Comparison of ENCODE assay signal across 8 cellular contexts in genomic region chr2:58240938-58241755, GRCh38. TPM values are rescaled to one million over a fixed set of nuclear protein-coding genes. Genes with fewer than 3 reads are reported as not detected.
DNase-seq lines count a peak whose midpoint lies in the region; ATAC-seq and TF ChIP-seq lines count a peak whose summit lies in the region.

Gene FANCL (minus strand): TSS chr2:58241325. CDS start chr2:58241313, 12 bp downstream.

- H3K9me2 ChIP-seq in SU-DHL-6 (replicated peaks; ENCODE audit: insufficient read depth, low read length) = no peaks in the 10 kb centered on the region

- peak within 1 kb of the TSS; percentile 96 for H2AFZ ChIP-seq in SU-DHL-6 (ENCODE audit: low read depth, low read length, severe bottlenecking)

- peak; percentile 58 for TF ChIP-seq POLR2A in ovary (IDR thresholded peaks at IDR 0.05)

- peak within 1 kb of the TSS; percentile 89 for H3K4me2 ChIP-seq in SU-DHL-6 (ENCODE audit: low read depth, low read length, poor library complexity, severe bottlenecking)

- peaks cover 15% of the 10 kb centered on the region for H3K27me3 Mint-ChIP-seq in activated naive CD8-positive, alpha-beta T cell treated with anti-CD3 and anti-CD28 coated beads, Interleukin-2, amount 10 ng/mL, durations not matched to agents 7 days and 5 days

- peak within 1 kb of the TSS; percentile 80 for H3K27ac ChIP-seq in SU-DHL-6 (ENCODE audit: low read depth, low read length)
- H3K27ac ChIP-seq in ovary = peak within 1 kb of the TSS; percentile 56 to 88
- H3K27ac ChIP-seq in thymus (ENCODE audit: low read depth) = peak within 1 kb of the TSS; percentile 80

- peaks cover 1% of the 10 kb centered on the region for H3K9me3 Mint-ChIP-seq in activated naive CD8-positive, alpha-beta T cell treated with anti-CD3 and anti-CD28 coated beads, Interleukin-2, amount 10 ng/mL, durations not matched to agents 7 days and 5 days

- H3K4me3 ChIP-seq in GM12865 (ENCODE audit: low read depth, low read length) (peak within 1 kb of the TSS; percentile 95), SU-DHL-6 (ENCODE audit: insufficient read depth, low read length, poor library complexity, severe bottlenecking) (peak within 1 kb of the TSS; percentile 77), ovary (peak within 1 kb of the TSS; percentile 94), thymus (ENCODE audit: low read length) (peak within 1 kb of the TSS; percentile 69)

- ATAC-seq in HG02678 (IDR thresholded peaks at IDR 0.05; ENCODE audit: unreplicated experiment) = peak; percentile 78
- ATAC-seq in activated naive CD8-positive, alpha-beta T cell treated with anti-CD3 and anti-CD28 coated beads, Interleukin-2, amount 10 ng/mL, durations not matched to agents 7 days and 5 days (ENCODE audit: low read depth) = peak; percentile 82
- peak; percentile 99 for ATAC-seq in Right ventricle myocardium superior (ENCODE audit: poor library complexity)

- H3K36me3 ChIP-seq in SU-DHL-6 (ENCODE audit: low read length) = no peaks in the 10 kb centered on the region
- no peaks in the 10 kb centered on the region for H3K36me3 ChIP-seq in ovary
- H3K36me3 ChIP-seq in thymus (ENCODE audit: control insufficient read depth, insufficient read depth) = no peaks in the 10 kb centered on the region

- no peaks in the 10 kb centered on the region for H3K27me3 ChIP-seq in SU-DHL-6 (ENCODE audit: low read length)
- no peaks in the 10 kb centered on the region for H3K27me3 ChIP-seq in ovary
- no peaks in the 10 kb centered on the region for H3K27me3 ChIP-seq in thymus (ENCODE audit: control insufficient read depth, insufficient read depth)

- H3K27ac Mint-ChIP-seq in activated naive CD8-positive, alpha-beta T cell treated with anti-CD3 and anti-CD28 coated beads, Interleukin-2, amount 10 ng/mL, durations not matched to agents 7 days and 5 days = peak within 1 kb of the TSS; percentile 76

- TF ChIP-seq EP300 in ovary (IDR thresholded peaks at IDR 0.05) = no peak

- H3K4me1 ChIP-seq in ovary (ENCODE audit: insufficient read depth) (peaks cover 2% of the 10 kb centered on the region), thymus (ENCODE audit: control insufficient read depth, insufficient read depth, low read length) (peaks cover 3% of the 10 kb centered on the region)

- WGBS in ovary, 3 donors = 1% methylated on average over 54 of the region's 54 CpGs
- under 1% methylated on average over 54 of the region's 54 CpGs for WGBS in thymus

- DNase-seq in GM12865 (ENCODE audit: low read depth) = peak; percentile 94
- peak; percentile 87 for DNase-seq in NCI-H1105 treated with DMSO at 0.1 percent for 48 hours (lab: John Stamatoyannopoulos, UW)
- DNase-seq in activated naive CD8-positive, alpha-beta T cell treated with anti-CD3 and anti-CD28 coated beads, Interleukin-2, amount 10 ng/mL, durations not matched to agents 7 days and 5 days = peak; percentile 80
- DNase-seq in Right ventricle myocardium superior = peak; percentile 95
- peak; percentile 92 to 95 (median 93) for DNase-seq in ovary

- TF ChIP-seq CTCF in GM12865 (IDR thresholded peaks at IDR 0.05; ENCODE audit: insufficient read depth, low read depth, low read length, missing control alignments) = no peak
- TF ChIP-seq CTCF in SU-DHL-6 (IDR thresholded peaks at IDR 0.05; ENCODE audit: insufficient read depth, low read length, poor library complexity, severe bottlenecking) = no peak
- no peak for TF ChIP-seq CTCF in ovary (IDR thresholded peaks at IDR 0.05)

- H3F3A ChIP-seq in SU-DHL-6 (ENCODE audit: insufficient read depth) = peaks cover 14% of the 10 kb centered on the region

- POLR2A ChIA-PET in activated naive CD8-positive, alpha-beta T cell treated with anti-CD3 and anti-CD28 coated beads, Interleukin-2, amount 10 ng/mL, durations not matched to agents 7 days and 5 days (lab: Charles Lee) = interaction anchor here (1.2 kb wide), 1 partner anchor 194 kb away, joined by 5 read pairs; the partner anchor contains the start of gene VRK2

- H3K36me3 Mint-ChIP-seq in activated naive CD8-positive, alpha-beta T cell treated with anti-CD3 and anti-CD28 coated beads, Interleukin-2, amount 10 ng/mL, durations not matched to agents 7 days and 5 days = no peaks in the 10 kb centered on the region

- intact Hi-C loops in Right ventricle myocardium superior (cut with DNase I) (no loop called here), ovary (cut with DNase I) (no loop called here)

- H3K79me2 ChIP-seq in SU-DHL-6 (ENCODE audit: insufficient read depth, low read length) = peaks cover 47% of the 10 kb centered on the region

- peaks cover 11% of the 10 kb centered on the region for H4K20me1 ChIP-seq in SU-DHL-6 (ENCODE audit: low read depth, low read length)

- H3K9me3 ChIP-seq in SU-DHL-6 (ENCODE audit: insufficient read depth, low read length) (no peaks in the 10 kb centered on the region), ovary (no peaks in the 10 kb centered on the region), thymus (ENCODE audit: control insufficient read depth) (no peaks in the 10 kb centered on the region)

- H3K9ac ChIP-seq in SU-DHL-6 (ENCODE audit: low read length) = peak within 1 kb of the TSS; percentile 87

- H3K4me1 Mint-ChIP-seq in activated naive CD8-positive, alpha-beta T cell treated with anti-CD3 and anti-CD28 coated beads, Interleukin-2, amount 10 ng/mL, durations not matched to agents 7 days and 5 days = peaks cover 16% of the 10 kb centered on the region

- H3K4me3 Mint-ChIP-seq in activated naive CD8-positive, alpha-beta T cell treated with anti-CD3 and anti-CD28 coated beads, Interleukin-2, amount 10 ng/mL, durations not matched to agents 7 days and 5 days = peak within 1 kb of the TSS; percentile 83

RNA-seq across cellular contexts. Expression of gene FANCL, which starts in this region (rescaled TPM):
- 10 to 100 TPM; 12.2 to 16.4 TPM for total RNA-seq in activated naive CD8-positive, alpha-beta T cell treated with anti-CD3 and anti-CD28 coated beads, Interleukin-2, amount 10 ng/mL, durations not matched to agents 7 days and 5 days
- 10.8 TPM for total RNA-seq in Right ventricle myocardium superior
- total RNA-seq in ovary = 10 to 100 TPM; 33.4 to 79.2 (median 42.6) TPM
- 10 to 100 TPM; 18.8 to 20.0 TPM for polyA plus RNA-seq in ovary
- polyA plus RNA-seq in thymus = 29.4 TPM

Comparison
In these comparisons a context has a peak if more than half of its experiments do, and no peak if none do; other contexts are left out.
1. Peak in every context shown above with its lines: DNase-seq, ATAC-seq, H3K4me3 ChIP-seq and H3K27ac ChIP-seq.